ENCODE assay signal across 26 cellular contexts in the genomic region with DNA sequence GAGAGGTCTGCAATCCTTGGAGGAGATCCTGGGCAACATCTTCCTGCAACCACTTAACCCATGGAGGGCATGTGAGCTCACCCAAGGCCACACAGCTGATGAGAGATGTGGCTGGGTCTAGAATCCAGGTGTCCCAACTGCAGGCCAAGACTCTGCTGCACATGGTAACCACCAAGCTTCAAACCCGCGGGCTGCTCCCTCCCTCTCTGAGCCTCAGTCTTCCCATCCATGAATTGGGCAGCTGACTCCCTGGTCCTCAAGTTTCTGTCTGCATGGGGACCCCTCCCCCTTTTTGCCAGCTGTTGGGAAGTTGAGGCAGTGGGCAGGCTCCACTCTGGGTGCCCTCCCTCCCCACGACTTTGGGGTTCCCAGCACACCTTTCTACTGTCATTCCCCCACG. TPM values are rescaled to one million over a fixed set of nuclear protein-coding genes. Genes with fewer than 3 reads are reported as not detected.
"Had no signal": no experiment of that assay in that cellular context is flagged by ENCODE, and none has a peak within 500 bp of the region (broad histone marks: within the 10 kb centered on the region; RNA-seq: fewer than 3 reads in every experiment).

No MANE protein-coding gene starts in this region.

- H3K27me3 ChIP-seq: Peyer's patch had no signal

- H3K4me3 ChIP-seq: adrenal gland, Peyer's patch, SJCRH30 had no signal

- H3K4me1 ChIP-seq: adrenal gland, Peyer's patch, SJCRH30 had no signal

- H3K36me3 Mint-ChIP-seq: activated CD8-positive, alpha-beta memory T cell treated with anti-CD3 and anti-CD28 coated beads, Interleukin-2, amount 10 ng/mL, durations not matched to agents 7 days and 5 days had no signal

- H3K36me3 ChIP-seq: adrenal gland, Peyer's patch, SJCRH30 had no signal

- H3K4me2 ChIP-seq: SK-N-SH had no signal

- FAIRE-seq: TTC549 had no signal

- H3K9me3 Mint-ChIP-seq: activated naive CD4-positive, alpha-beta T cell treated with anti-CD3 and anti-CD28 coated beads, Interleukin-2, amount 50 U/mL, for 24 hours; activated T-cell treated with anti-CD3 and anti-CD28 coated beads, Interleukin-2, amount 50 U/mL, for 24 hours; activated T-helper 1 cell treated with anti-CD3 and anti-CD28 coated beads, Interleukin-12 subunit alpha, Interleukin-12 subunit beta, Interleukin-2, Interleukin-4 antibody, amounts not matched to agents 30 ng/mL and 10 ng/mL and 1 ng/mL, durations not matched to agents 14 hours and 24 hours and 36 hours had no signal

- DNase-seq: activated CD4-positive, alpha-beta T cell treated with anti-CD3 and anti-CD28 coated beads for 36 hours; activated CD4-positive, alpha-beta T cell treated with anti-CD3 and anti-CD28 coated beads, Interleukin-2, amount 50 U/mL, for 48 hours; activated CD4-positive, CD25-positive, alpha-beta regulatory T cell; activated CD8-positive, alpha-beta memory T cell treated with anti-CD3 and anti-CD28 coated beads, Interleukin-2, amount 10 ng/mL, durations not matched to agents 7 days and 5 days; activated effector memory CD4-positive, alpha-beta T cell treated with Interleukin-2 at 50 U/mL for 16 hours; activated naive CD4-positive, alpha-beta T cell; activated T-cell treated with anti-CD3 and anti-CD28 coated beads, Interleukin-2, amount 50 U/mL, for 24 hours; adrenal gland; anterior cingulate cortex; KG1; NCI-H1048; NCI-H187 treated with DMSO at 0.1 percent for 48 hours; NCI-H2081 treated with DMSO at 0.1 percent for 48 hours; NCI-H446; Peyer's patch; Right ventricle myocardium superior; SJCRH30; T-helper 17 cell; T1000 had no signal

- ATAC-seq: activated CD4-positive, alpha-beta T cell treated with anti-CD3 and anti-CD28 coated beads for 36 hours; activated CD8-positive, alpha-beta memory T cell treated with anti-CD3 and anti-CD28 coated beads, Interleukin-2, amount 10 ng/mL, durations not matched to agents 7 days and 5 days; T-helper 17 cell had no signal

- H3K27me3 Mint-ChIP-seq: activated CD4-positive, alpha-beta T cell treated with anti-CD3 and anti-CD28 coated beads for 36 hours; activated CD8-positive, alpha-beta memory T cell treated with anti-CD3 and anti-CD28 coated beads, Interleukin-2, amount 10 ng/mL, durations not matched to agents 7 days and 5 days; activated naive CD4-positive, alpha-beta T cell treated with anti-CD3 and anti-CD28 coated beads, Interleukin-2, amount 50 U/mL, for 24 hours; activated T-cell treated with anti-CD3 and anti-CD28 coated beads, Interleukin-2, amount 50 U/mL, for 24 hours; T-helper 17 cell had no signal

- H3K9me3 ChIP-seq: adrenal gland, Peyer's patch, SJCRH30, SK-N-SH had no signal

- H3K27ac ChIP-seq: adrenal gland, Peyer's patch, RWPE1, SJCRH30 had no signal

- H3K4me3 Mint-ChIP-seq: activated CD4-positive, alpha-beta T cell treated with anti-CD3 and anti-CD28 coated beads for 36 hours; activated CD8-positive, alpha-beta memory T cell treated with anti-CD3 and anti-CD28 coated beads, Interleukin-2, amount 10 ng/mL, durations not matched to agents 7 days and 5 days; activated naive CD4-positive, alpha-beta T cell treated with anti-CD3 and anti-CD28 coated beads, Interleukin-2, amount 50 U/mL, for 24 hours; activated T-cell treated with anti-CD3 and anti-CD28 coated beads, Interleukin-2, amount 50 U/mL, for 24 hours; activated T-helper 1 cell treated with anti-CD3 and anti-CD28 coated beads, Interleukin-12 subunit alpha, Interleukin-12 subunit beta, Interleukin-2, Interleukin-4 antibody, amounts not matched to agents 30 ng/mL and 10 ng/mL and 1 ng/mL, durations not matched to agents 14 hours and 24 hours and 36 hours; T-helper 17 cell had no signal

- H3K9ac ChIP-seq: SK-N-SH had no signal

- H3K27ac Mint-ChIP-seq: activated CD4-positive, alpha-beta T cell treated with anti-CD3 and anti-CD28 coated beads for 36 hours; activated CD8-positive, alpha-beta memory T cell treated with anti-CD3 and anti-CD28 coated beads, Interleukin-2, amount 10 ng/mL, durations not matched to agents 7 days and 5 days; activated naive CD4-positive, alpha-beta T cell treated with anti-CD3 and anti-CD28 coated beads, Interleukin-2, amount 50 U/mL, for 24 hours; activated T-cell treated with anti-CD3 and anti-CD28 coated beads, Interleukin-2, amount 50 U/mL, for 24 hours; activated T-helper 1 cell treated with anti-CD3 and anti-CD28 coated beads, Interleukin-12 subunit alpha, Interleukin-12 subunit beta, Interleukin-2, Interleukin-4 antibody, amounts not matched to agents 30 ng/mL and 10 ng/mL and 1 ng/mL, durations not matched to agents 14 hours and 24 hours and 36 hours; T-helper 17 cell had no signal

RNA-seq across cellular contexts. Expression of gene INMT, which starts 20.9 kb away (rescaled TPM):
- total RNA-seq: M059J had no signal
- polyA plus RNA-seq: SK-N-SH had no signal

RNA-seq across cellular contexts. Expression of gene MINDY4, which starts 40.2 kb away (rescaled TPM):
- total RNA-seq: SJCRH30 had no signal

RNA-seq across cellular contexts. Expression of gene CRHR2, which starts 48.7 kb away (rescaled TPM):
- total RNA-seq: activated CD4-positive, alpha-beta T cell treated with anti-CD3 and anti-CD28 coated beads for 36 hours; activated CD8-positive, alpha-beta memory T cell treated with anti-CD3 and anti-CD28 coated beads, Interleukin-2, amount 10 ng/mL, durations not matched to agents 7 days and 5 days; activated T-helper 1 cell treated with anti-CD3 and anti-CD28 coated beads, Interleukin-12 subunit alpha, Interleukin-12 subunit beta, Interleukin-2, Interleukin-4 antibody, amounts not matched to agents 30 ng/mL and 10 ng/mL and 1 ng/mL, durations not matched to agents 14 hours and 24 hours and 36 hours; LHCN-M2; M059J; Peyer's patch; SJCRH30; T-helper 17 cell had no signal
- polyA plus RNA-seq: SK-N-SH had no signal
